ENCODE assay signal across 8 cellular contexts in the genomic region with DNA sequence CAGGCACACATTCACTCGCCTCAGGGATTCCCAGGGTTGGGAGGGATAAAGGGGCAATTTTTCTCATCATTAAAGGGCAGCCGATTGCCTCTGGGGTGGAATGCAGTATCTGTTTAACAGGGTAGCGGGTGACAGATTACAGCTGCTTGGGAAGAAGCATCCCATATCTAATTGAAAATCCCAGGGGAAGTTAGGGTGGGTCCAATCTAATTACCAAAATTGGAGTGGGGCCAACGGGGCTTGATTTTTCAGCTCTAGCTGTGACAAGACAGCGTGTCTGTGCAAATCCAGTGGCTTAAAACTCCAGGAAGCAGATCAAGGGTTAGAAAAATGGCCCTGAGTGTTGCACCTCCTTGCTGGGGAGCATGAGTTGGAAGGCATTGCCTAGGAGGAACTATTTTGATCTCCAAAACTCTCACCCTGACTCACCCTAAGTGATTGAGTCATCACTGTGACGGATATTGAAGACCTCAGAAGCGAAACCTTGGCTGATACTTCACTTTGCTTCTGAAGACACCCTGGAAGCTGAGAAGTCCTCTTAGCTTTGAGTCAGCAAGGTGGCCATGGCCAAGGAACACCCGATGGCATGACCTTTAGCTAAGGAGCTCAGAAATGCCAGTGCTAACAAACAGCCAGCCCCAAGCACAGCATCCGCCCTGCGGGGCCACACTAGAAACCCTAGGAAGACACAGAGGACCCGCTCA. TPM values are rescaled to one million over a fixed set of nuclear protein-coding genes. Genes with fewer than 3 reads are reported as not detected.
DNase-seq lines count a peak whose midpoint lies in the region; ATAC-seq and TF ChIP-seq lines count a peak whose summit lies in the region.

No MANE protein-coding gene starts in this region.

- TF ChIP-seq CTCF in right atrium auricular region (IDR thresholded peaks at IDR 0.05), result no peak

- ATAC-seq in GM21737 (IDR thresholded peaks at IDR 0.05; ENCODE audit: unreplicated experiment), result no peak
- ATAC-seq in HG03095 (IDR thresholded peaks at IDR 0.05; ENCODE audit: unreplicated experiment), result no peak

- no peaks in the 10 kb centered on the region for H3K9me3 ChIP-seq in right atrium auricular region

- POLR2A ChIA-PET in activated CD4-positive, alpha-beta memory T cell treated with anti-CD3 and anti-CD28 coated beads for 36 hours (lab: Charles Lee), result interaction anchor here (1.2 kb wide), 1 partner anchor 43 kb away, joined by 4 read pairs; no protein-coding TSS in a partner anchor

- CTCF ChIA-PET in activated CD4-positive, alpha-beta memory T cell treated with anti-CD3 and anti-CD28 coated beads for 36 hours (lab: Charles Lee), result interaction anchor here (0.6 to 4.6 kb wide), 5 partner anchors 27 to 228 kb away, joined by 3 to 30 read pairs (median 7); no protein-coding TSS in a partner anchor

- no peaks in the 10 kb centered on the region for H3K36me3 ChIP-seq in right atrium auricular region

- intact Hi-C loops in activated CD4-positive, alpha-beta memory T cell treated with anti-CD3 and anti-CD28 coated beads for 36 hours (cut with micrococcal nuclease), result loop anchor here (1.0 to 5.0 kb wide), 3 partner anchors 14 to 88 kb away; no protein-coding TSS in a partner anchor

- H3K4me1 Mint-ChIP-seq in activated CD4-positive, alpha-beta memory T cell treated with anti-CD3 and anti-CD28 coated beads for 36 hours (ENCODE audit: low read depth), result peaks cover 17% of the 10 kb centered on the region

- no peaks in the 10 kb centered on the region for H3K27me3 ChIP-seq in right atrium auricular region

- no peak overlapping the region for H3K27ac Mint-ChIP-seq in activated CD4-positive, alpha-beta memory T cell treated with anti-CD3 and anti-CD28 coated beads for 36 hours

- H3K4me1 ChIP-seq in right atrium auricular region, result peaks cover 0 to 9% of the 10 kb centered on the region in 2 donors

- H3K36me3 Mint-ChIP-seq in activated CD4-positive, alpha-beta memory T cell treated with anti-CD3 and anti-CD28 coated beads for 36 hours, result no peaks in the 10 kb centered on the region

- no peak overlapping the region for H3K4me3 Mint-ChIP-seq in activated CD4-positive, alpha-beta memory T cell treated with anti-CD3 and anti-CD28 coated beads for 36 hours

- no peak overlapping the region for H3K27ac ChIP-seq in right atrium auricular region

- H3K4me3 ChIP-seq in right atrium auricular region, result no peak overlapping the region

- no peaks in the 10 kb centered on the region for H3K27me3 Mint-ChIP-seq in activated CD4-positive, alpha-beta memory T cell treated with anti-CD3 and anti-CD28 coated beads for 36 hours

- DNase-seq in NCI-H345 (lab: John Stamatoyannopoulos, UW) (peak; percentile 8), NCI-H345 treated with DMSO at 0.1 percent for 48 hours (lab: John Stamatoyannopoulos, UW; ENCODE audit: unreplicated experiment) (no peak), HT-29 (ENCODE audit: low spot score) (peak; percentile 58), right atrium auricular region (ENCODE audit: low spot score) (peak; percentile 60), hippocampal formation (lab: John Stamatoyannopoulos, UW) (no peak)
- peak; percentile 65 for DNase-seq in activated CD4-positive, alpha-beta memory T cell treated with anti-CD3 and anti-CD28 coated beads for 36 hours

- no peaks in the 10 kb centered on the region for H3K9me3 Mint-ChIP-seq in activated CD4-positive, alpha-beta memory T cell treated with anti-CD3 and anti-CD28 coated beads for 36 hours

RNA-seq across cellular contexts. Expression of a gene that starts 46.0 kb away (rescaled TPM):
- 5.5 and 9.0 TPM in 2 replicates for total RNA-seq in HT-29 (2014; rRNA removed; shearing (Covaris generic))
- total RNA-seq in activated CD4-positive, alpha-beta memory T cell treated with anti-CD3 and anti-CD28 coated beads for 36 hours, result not detected
- total RNA-seq in right atrium auricular region, result under 1 TPM in 1 of 2 donors, not detected in 1; 0.24 TPM

RNA-seq across cellular contexts. Expression of a gene that starts 48.5 kb away (rescaled TPM):
- total RNA-seq in HT-29 (2014; rRNA removed; shearing (Covaris generic)), result 5.3 and 5.4 TPM in 2 replicates
- total RNA-seq in activated CD4-positive, alpha-beta memory T cell treated with anti-CD3 and anti-CD28 coated beads for 36 hours, result 1 to 10 TPM; 7.5 to 8.3 TPM
- total RNA-seq in right atrium auricular region, result 1 to 10 TPM; 2.0 to 3.6 TPM

RNA-seq across cellular contexts. Expression of a gene that starts 50.5 kb away (rescaled TPM):
- 25.2 and 29.4 TPM in 2 replicates for total RNA-seq in HT-29 (2014; rRNA removed; shearing (Covaris generic))
- total RNA-seq in activated CD4-positive, alpha-beta memory T cell treated with anti-CD3 and anti-CD28 coated beads for 36 hours, result 10 to 100 TPM; 39.3 to 42.4 TPM
- 10 to 100 TPM; 34.8 to 43.3 TPM for total RNA-seq in right atrium auricular region

Comparison
In these comparisons a context has a peak if more than half of its experiments do, and no peak if none do; other contexts are left out.
1. DNase-seq: peak in NCI-H345 (single experiment), HT-29 (single experiment), activated CD4-positive, alpha-beta memory T cell treated with anti-CD3 and anti-CD28 coated beads for 36 hours (single experiment) and right atrium auricular region (single experiment); none in NCI-H345 treated with DMSO at 0.1 percent for 48 hours (single experiment) and hippocampal formation (0 of 2).